Comparison of ENCODE assay signal across 18 cellular contexts in genomic region chr2:112256654-112257053, GRCh38.
"Had no signal": no experiment of that assay in that cellular context is flagged by ENCODE, and none has a peak within 500 bp of the region (broad histone marks: within the 10 kb centered on the region; RNA-seq: fewer than 3 reads in every experiment).

No MANE protein-coding gene starts in this region.

- DNase-seq: activated CD4-positive, alpha-beta T cell treated with anti-CD3 and anti-CD28 coated beads for 1 hour; activated CD4-positive, alpha-beta T cell treated with anti-CD3 and anti-CD28 coated beads, Interleukin-2, amount 50 U/mL, for 48 hours; activated CD8-positive, alpha-beta memory T cell treated with anti-CD3 and anti-CD28 coated beads, Interleukin-2, amount 10 ng/mL, durations not matched to agents 7 days and 5 days; activated effector memory CD4-positive, alpha-beta T cell treated with anti-CD3 and anti-CD28 coated beads, Interleukin-2, amount 50 U/mL, for 16 hours; activated naive CD8-positive, alpha-beta T cell treated with anti-CD3 and anti-CD28 coated beads for 36 hours; activated T-cell treated with anti-CD3 and anti-CD28 coated beads, Interleukin-2, amount 50 U/mL, for 4 hours; anterior cingulate cortex; glutamatergic neuron; left cardiac atrium; naive thymus-derived CD4-positive, alpha-beta T cell; occipital lobe; psoas muscle; stimulated activated CD4-positive, alpha-beta T cell treated with anti-CD3 and anti-CD28 coated beads, Interleukin-2, amount 100 ng/mL, for 48 hours; stimulated activated naive CD8-positive, alpha-beta T cell treated with anti-CD3 and anti-CD28 coated beads, Interleukin-15, Interleukin-2, amounts not matched to agents 100 U/mL and 50 U/mL, for 24 hours; T-helper 17 cell; upper lobe of left lung had no signal

- H3K27ac Mint-ChIP-seq: activated CD8-positive, alpha-beta memory T cell treated with anti-CD3 and anti-CD28 coated beads, Interleukin-2, amount 10 ng/mL, durations not matched to agents 7 days and 5 days; activated naive CD8-positive, alpha-beta T cell treated with anti-CD3 and anti-CD28 coated beads for 36 hours; T-helper 17 cell had no signal

- H3K9me3 ChIP-seq: breast epithelium, psoas muscle, upper lobe of left lung had no signal

- H3K4me3 ChIP-seq: breast epithelium, psoas muscle, upper lobe of left lung had no signal

- H3K9me3 Mint-ChIP-seq: activated T-cell treated with anti-CD3 and anti-CD28 coated beads, Interleukin-2, amount 50 U/mL, for 4 hours; naive thymus-derived CD4-positive, alpha-beta T cell had no signal

- H3K4me3 Mint-ChIP-seq: activated CD8-positive, alpha-beta memory T cell treated with anti-CD3 and anti-CD28 coated beads, Interleukin-2, amount 10 ng/mL, durations not matched to agents 7 days and 5 days; activated naive CD8-positive, alpha-beta T cell treated with anti-CD3 and anti-CD28 coated beads for 36 hours; activated T-cell treated with anti-CD3 and anti-CD28 coated beads, Interleukin-2, amount 50 U/mL, for 4 hours; T-helper 17 cell had no signal

- H3K27ac ChIP-seq: breast epithelium, psoas muscle, upper lobe of left lung had no signal

- ATAC-seq: activated CD8-positive, alpha-beta memory T cell treated with anti-CD3 and anti-CD28 coated beads, Interleukin-2, amount 10 ng/mL, durations not matched to agents 7 days and 5 days; activated T-cell treated with anti-CD3 and anti-CD28 coated beads, Interleukin-2, amount 50 U/mL, for 4 hours; esophagus mucosa; left cardiac atrium; naive thymus-derived CD4-positive, alpha-beta T cell; psoas muscle; stimulated activated naive CD8-positive, alpha-beta T cell treated with anti-CD3 and anti-CD28 coated beads, Interleukin-15, Interleukin-2, amounts not matched to agents 100 U/mL and 50 U/mL, for 24 hours; T-helper 17 cell had no signal

- H3K36me3 ChIP-seq: breast epithelium, upper lobe of left lung had no signal

- H3K27me3 Mint-ChIP-seq: activated CD8-positive, alpha-beta memory T cell treated with anti-CD3 and anti-CD28 coated beads, Interleukin-2, amount 10 ng/mL, durations not matched to agents 7 days and 5 days; activated naive CD8-positive, alpha-beta T cell treated with anti-CD3 and anti-CD28 coated beads for 36 hours; T-helper 17 cell had no signal
